8 cellular contexts compared by ENCODE assay signal in genomic region chr1:204073837-204074273, GRCh38. TPM values are rescaled to one million over a fixed set of nuclear protein-coding genes. Genes with fewer than 3 reads are reported as not detected.
DNase-seq lines count a peak whose midpoint lies in the region; ATAC-seq and TF ChIP-seq lines count a peak whose summit lies in the region.

No MANE protein-coding gene starts in this region.

- no peak for DNase-seq in activated CD8-positive, alpha-beta memory T cell treated with anti-CD3 and anti-CD28 coated beads, Interleukin-2, amount 10 ng/mL, durations not matched to agents 7 days and 5 days
- no peak for DNase-seq in activated CD8-positive, alpha-beta memory T cell treated with anti-CD3 and anti-CD28 coated beads, Interleukin-2, amount 50 U/mL, for 48 hours
- DNase-seq in amniotic epithelial cell (ENCODE audit: low read depth) (peak; percentile 37), OCI-LY7 (ENCODE audit: low spot score) (no peak)

- BruUV-seq in OCI-LY7 (replicated peaks; lab: Mats Ljungman, UMichigan), result no TSS peak

- TF ChIP-seq CTCF in OCI-LY7 (conservative IDR thresholded peaks at IDR 0.05; ENCODE audit: low read length), result no peak

- H3K9me3 Mint-ChIP-seq in activated CD8-positive, alpha-beta memory T cell treated with anti-CD3 and anti-CD28 coated beads, Interleukin-2, amount 10 ng/mL, durations not matched to agents 7 days and 5 days (ENCODE audit: low read depth), result no peaks in the 10 kb centered on the region

- peak overlapping the region; percentile 84 for H3K4me3 ChIP-seq in iPS-20b (ENCODE audit: low read length)
- H3K4me3 ChIP-seq in skin epidermis, result peak overlapping the region; percentile 28 to 67 (median 57)
- H3K4me3 ChIP-seq in OCI-LY7 (ENCODE audit: low read depth, low read length, poor library complexity, severe bottlenecking), result no peak overlapping the region

- H3K4me1 ChIP-seq in iPS-20b (ENCODE audit: insufficient read depth, low read length) (peaks cover 31% of the 10 kb centered on the region), OCI-LY7 (ENCODE audit: insufficient read depth, low read length, poor library complexity, severe bottlenecking) (peaks cover 4% of the 10 kb centered on the region)

- no peaks in the 10 kb centered on the region for H4K20me1 ChIP-seq in OCI-LY7 (ENCODE audit: insufficient read depth, low read length)

- CTCF ChIA-PET in activated CD8-positive, alpha-beta memory T cell treated with anti-CD3 and anti-CD28 coated beads, Interleukin-2, amount 10 ng/mL, durations not matched to agents 7 days and 5 days (lab: Charles Lee), result interaction anchor here (0.7 kb wide), 1 partner anchor 55 kb away, joined by 3 read pairs; no protein-coding TSS in a partner anchor
- CTCF ChIA-PET in OCI-LY7 (lab: Charles Lee; ENCODE audit: unreplicated experiment), result no interaction called here

- H3K36me3 ChIP-seq in iPS-20b (ENCODE audit: insufficient read depth, low read depth, low read length) (peaks cover 6% of the 10 kb centered on the region), OCI-LY7 (ENCODE audit: insufficient read depth, low read length) (no peaks in the 10 kb centered on the region)

- H3K27me3 Mint-ChIP-seq in activated CD8-positive, alpha-beta memory T cell treated with anti-CD3 and anti-CD28 coated beads, Interleukin-2, amount 10 ng/mL, durations not matched to agents 7 days and 5 days, result peaks cover 81% of the 10 kb centered on the region

- H3K9ac ChIP-seq in iPS-20b (ENCODE audit: low read depth, low read length), result peak overlapping the region; percentile 89

- no peak overlapping the region for H3K27ac Mint-ChIP-seq in activated CD8-positive, alpha-beta memory T cell treated with anti-CD3 and anti-CD28 coated beads, Interleukin-2, amount 10 ng/mL, durations not matched to agents 7 days and 5 days

- POLR2A ChIA-PET in OCI-LY7 (lab: Charles Lee), result no interaction called here

- ATAC-seq in activated CD8-positive, alpha-beta memory T cell treated with anti-CD3 and anti-CD28 coated beads, Interleukin-2, amount 10 ng/mL, durations not matched to agents 7 days and 5 days, result peak; percentile 35
- ATAC-seq in GM19324 (IDR thresholded peaks at IDR 0.05; ENCODE audit: low FRiP score, unreplicated experiment) (no peak), HG02642 (IDR thresholded peaks at IDR 0.05; ENCODE audit: poor library complexity, unreplicated experiment) (no peak)

- peaks cover 18% of the 10 kb centered on the region for H3K4me1 Mint-ChIP-seq in activated CD8-positive, alpha-beta memory T cell treated with anti-CD3 and anti-CD28 coated beads, Interleukin-2, amount 10 ng/mL, durations not matched to agents 7 days and 5 days

- H2AFZ ChIP-seq in OCI-LY7 (ENCODE audit: low read length), result no peak overlapping the region

- peak overlapping the region; percentile 34 for H3K27ac ChIP-seq in iPS-20b (ENCODE audit: low read length)
- H3K27ac ChIP-seq in skin epidermis, result peak overlapping the region in 20 of 21 experiments; percentile 2 to 88 (median 72)
- H3K27ac ChIP-seq in OCI-LY7 (ENCODE audit: low read depth, low read length, poor library complexity, severe bottlenecking), result no peak overlapping the region

- H3K9me3 ChIP-seq in iPS-20b (ENCODE audit: insufficient read depth, low read depth, low read length), result no peaks in the 10 kb centered on the region
- no peaks in the 10 kb centered on the region for H3K9me3 ChIP-seq in OCI-LY7 (ENCODE audit: low read length)

- no peaks in the 10 kb centered on the region for H3K36me3 Mint-ChIP-seq in activated CD8-positive, alpha-beta memory T cell treated with anti-CD3 and anti-CD28 coated beads, Interleukin-2, amount 10 ng/mL, durations not matched to agents 7 days and 5 days

- no peak overlapping the region for H3K4me2 ChIP-seq in OCI-LY7 (ENCODE audit: low read length)

- peak overlapping the region; percentile 66 for H3K4me3 Mint-ChIP-seq in activated CD8-positive, alpha-beta memory T cell treated with anti-CD3 and anti-CD28 coated beads, Interleukin-2, amount 10 ng/mL, durations not matched to agents 7 days and 5 days

- no peaks in the 10 kb centered on the region for H3K79me2 ChIP-seq in OCI-LY7 (ENCODE audit: insufficient read depth, low read depth, low read length)

- intact Hi-C loops in OCI-LY7 (cut with micrococcal nuclease; ENCODE audit: unreplicated experiment), result no loop called here

- no peaks in the 10 kb centered on the region for H3K9me2 ChIP-seq in OCI-LY7 (ENCODE audit: insufficient read depth, low read length)

- H3K27me3 ChIP-seq in iPS-20b (ENCODE audit: insufficient read depth, low read length), result peaks cover 7% of the 10 kb centered on the region; the same call in 1 of the 2 replicates

RNA-seq across cellular contexts. Expression of gene SOX13, which starts 0.9 kb away (rescaled TPM):
- 1 to 10 TPM; 1.0 to 1.9 TPM for total RNA-seq in activated CD8-positive, alpha-beta memory T cell treated with anti-CD3 and anti-CD28 coated beads, Interleukin-2, amount 10 ng/mL, durations not matched to agents 7 days and 5 days
- not detected in 2 replicates for total RNA-seq in OCI-LY7 (2014; rRNA removed; shearing (Covaris generic))
- total RNA-seq in OCI-LY7 (2022), result 0.27 and 0.53 TPM in 2 replicates
